4 cellular contexts compared by ENCODE assay signal in genomic region chr1:160480781-160481180, GRCh38. TPM values are rescaled to one million over a fixed set of nuclear protein-coding genes. Genes with fewer than 3 reads are reported as not detected.
"Had no signal": no experiment of that assay in that cellular context is flagged by ENCODE, and none has a peak within 500 bp of the region (broad histone marks: within the 10 kb centered on the region; RNA-seq: fewer than 3 reads in every experiment).

No MANE protein-coding gene starts in this region.

RNA-seq across cellular contexts. Expression of gene SLAMF6, which starts 42.3 kb away (rescaled TPM):
- total RNA-seq: chondrocyte, MCF 10A, PC-3, SJSA1 had no signal
